ENCODE assay signal across 11 cellular contexts in genomic region chr17:65020284-65020683, GRCh38. TPM values are rescaled to one million over a fixed set of nuclear protein-coding genes. Genes with fewer than 3 reads are reported as not detected.
DNase-seq lines count a peak whose midpoint lies in the region; ATAC-seq lines count a peak whose summit lies in the region.
"Had no signal": no experiment of that assay in that cellular context is flagged by ENCODE, and none has a peak within 500 bp of the region (broad histone marks: within the 10 kb centered on the region; RNA-seq: fewer than 3 reads in every experiment).

No MANE protein-coding gene starts in this region.

- H3K27me3 ChIP-seq in ACC112 (ENCODE audit: insufficient read depth, low read length) = no peaks in the 10 kb centered on the region

- H3K36me3 Mint-ChIP-seq in T-helper 17 cell (ENCODE audit: low read depth) = peaks cover 7% of the 10 kb centered on the region

- peak overlapping the region; percentile 47 for H3K27ac ChIP-seq in ACC112 (ENCODE audit: low read depth, low read length)
- H3K27ac ChIP-seq: left ventricle myocardium inferior had no signal

- peaks cover 54% of the 10 kb centered on the region for H3K4me1 Mint-ChIP-seq in T-helper 17 cell

- no peak overlapping the region for H3K4me3 ChIP-seq in ACC112 (ENCODE audit: low read depth, low read length)
- H3K4me3 ChIP-seq: left ventricle myocardium inferior had no signal

- ATAC-seq in T-helper 17 cell = no peak
- ATAC-seq in HG02840 (IDR thresholded peaks at IDR 0.05; ENCODE audit: low FRiP score, unreplicated experiment) = no peak

- H3K4me3 Mint-ChIP-seq in T-helper 17 cell = no peak overlapping the region
- H3K4me3 Mint-ChIP-seq: endodermal cell had no signal

- H3K27ac Mint-ChIP-seq in T-helper 17 cell = peak overlapping the region; percentile 79
- H3K27ac Mint-ChIP-seq: endodermal cell had no signal

- peaks cover 60% of the 10 kb centered on the region for H3K4me1 ChIP-seq in ACC112 (ENCODE audit: control insufficient read depth, insufficient read depth, low read length, unreplicated experiment)

- H3K9me3 ChIP-seq in T-helper 17 cell (ENCODE audit: control insufficient read depth, low read length, poor library complexity, severe bottlenecking) = no peaks in the 10 kb centered on the region
- H3K9me3 ChIP-seq: left ventricle myocardium inferior had no signal

- H2AFZ ChIP-seq in ACC112 (ENCODE audit: low read length, unreplicated experiment) = no peak overlapping the region

- no peaks in the 10 kb centered on the region for H3K27me3 Mint-ChIP-seq in T-helper 17 cell

- H3K36me3 ChIP-seq in ACC112 (ENCODE audit: insufficient read depth, low read length) = peaks cover 3% of the 10 kb centered on the region; the same call in 1 of the 2 replicates

- peak; percentile 94 for DNase-seq in HCEC 1CT
- no peak for DNase-seq in T-helper 17 cell
- peak; percentile 23 for DNase-seq in glomerular visceral epithelial cell (ENCODE audit: extremely low spot score)
- no peak for DNase-seq in NCI-H2227 (lab: John Stamatoyannopoulos, UW; ENCODE audit: unreplicated experiment)
- DNase-seq in DMS114 treated with DMSO at 0.1 percent for 48 hours (lab: John Stamatoyannopoulos, UW; ENCODE audit: unreplicated experiment) = no peak
- no peak for DNase-seq in DMS53 treated with DMSO at 0.1 percent for 48 hours (lab: John Stamatoyannopoulos, UW; ENCODE audit: unreplicated experiment)
- DNase-seq: endodermal cell, left ventricle myocardium inferior, T-helper 2 cell had no signal

- peaks cover 88% of the 10 kb centered on the region for H3K79me2 ChIP-seq in ACC112 (ENCODE audit: control insufficient read depth, insufficient read depth, low read length, unreplicated experiment)

RNA-seq across cellular contexts. Expression of gene GNA13, which starts 36.3 kb away (rescaled TPM):
- total RNA-seq in T-helper 17 cell = 100 to 1,000 TPM; 102 to 132 TPM

Comparison
In these comparisons a context has a peak if more than half of its experiments do, and no peak if none do; other contexts are left out.
1. DNase-seq: peak in HCEC 1CT (single experiment) and glomerular visceral epithelial cell (single experiment); none in T-helper 17 cell (0 of 3), NCI-H2227 (single experiment), DMS114 treated with DMSO at 0.1 percent for 48 hours (single experiment) and DMS53 treated with DMSO at 0.1 percent for 48 hours (single experiment).